1 cellular context compared by ENCODE assay signal in the genomic region with DNA sequence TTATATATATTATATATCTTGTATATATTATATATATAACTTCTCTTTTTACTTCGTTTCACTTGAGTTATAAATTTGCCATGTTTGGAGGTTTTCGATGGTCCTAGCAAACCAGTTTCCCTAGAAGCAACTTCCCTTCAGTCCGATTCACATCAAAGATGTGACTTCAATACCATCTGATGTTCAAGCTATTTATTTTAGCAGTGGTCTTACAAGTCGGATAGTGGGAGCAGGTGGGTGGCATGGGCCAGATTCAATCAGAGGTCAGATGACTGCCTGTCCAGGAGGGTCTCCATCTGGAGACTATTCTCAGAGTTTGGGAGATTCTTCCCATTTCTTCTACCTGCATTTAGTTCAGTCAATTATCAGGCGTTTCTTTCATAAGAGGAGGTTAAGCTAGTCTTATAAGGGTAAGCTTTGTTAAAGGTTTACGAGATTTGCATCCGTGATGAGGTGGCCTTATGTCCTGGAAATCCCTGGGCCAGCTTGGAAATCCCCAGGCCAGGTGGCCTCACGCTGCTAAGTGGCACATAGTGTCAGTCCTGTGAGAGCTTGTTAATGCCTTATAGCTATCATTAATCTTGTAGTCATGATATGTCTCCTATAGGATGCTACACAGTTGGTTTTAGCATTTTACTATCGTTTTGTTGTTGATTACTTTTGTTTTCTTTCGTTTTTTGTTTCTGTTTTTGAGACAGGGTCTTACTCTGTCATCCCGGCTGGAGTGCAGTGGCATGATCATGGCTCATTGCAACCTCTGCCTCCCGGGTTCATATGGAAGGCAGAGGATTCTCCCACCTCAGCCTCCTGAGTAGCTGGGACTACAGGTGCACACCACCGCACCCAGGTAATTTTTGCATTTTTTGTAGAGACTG.
TF ChIP-seq lines count a peak whose summit lies in the region.

No MANE protein-coding gene starts in this region.

TF ChIP-seq in GM12878, 131 proteins besides CTCF, POLR2A, EP300 and RAD21 (continued from another document and continues in another):
- TF ChIP-seq, protein P1, sequence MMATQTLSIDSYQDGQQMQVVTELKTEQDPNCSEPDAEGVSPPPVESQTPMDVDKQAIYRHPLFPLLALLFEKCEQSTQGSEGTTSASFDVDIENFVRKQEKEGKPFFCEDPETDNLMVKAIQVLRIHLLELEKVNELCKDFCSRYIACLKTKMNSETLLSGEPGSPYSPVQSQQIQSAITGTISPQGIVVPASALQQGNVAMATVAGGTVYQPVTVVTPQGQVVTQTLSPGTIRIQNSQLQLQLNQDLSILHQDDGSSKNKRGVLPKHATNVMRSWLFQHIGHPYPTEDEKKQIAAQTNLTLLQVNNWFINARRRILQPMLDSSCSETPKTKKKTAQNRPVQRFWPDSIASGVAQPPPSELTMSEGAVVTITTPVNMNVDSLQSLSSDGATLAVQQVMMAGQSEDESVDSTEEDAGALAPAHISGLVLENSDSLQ (IDR thresholded peaks at IDR 0.05), result peak; percentile 82
- TF ChIP-seq TARDBP (IDR thresholded peaks at IDR 0.05; ENCODE audit: borderline replicate concordance) (no peak), MTA3 (IDR thresholded peaks at IDR 0.05; ENCODE audit: borderline replicate concordance, low read length) (no peak), HDAC6 (IDR thresholded peaks at IDR 0.05; ENCODE audit: unreplicated experiment) (no peak), FOS (IDR thresholded peaks at IDR 0.05; ENCODE audit: borderline replicate concordance, extremely low read depth, insufficient read length) (no peak), MTA2 (IDR thresholded peaks at IDR 0.05; ENCODE audit: low read depth) (0 out of 2 replicates have a peak, but pooled peaks have one; percentile 54), POLR2AphosphoS5 (IDR thresholded peaks at IDR 0.05; ENCODE audit: low read length) (peak; percentile 72), EZH2 (IDR thresholded peaks at IDR 0.05; ENCODE audit: borderline replicate concordance, control insufficient read depth, low read depth, low read length) (no peak), SUPT20H (IDR thresholded peaks at IDR 0.05; ENCODE audit: borderline replicate concordance, control insufficient read depth, low read depth, low read length) (no peak), BHLHE40 (IDR thresholded peaks at IDR 0.05; ENCODE audit: borderline replicate concordance in 1 of 2, low read depth in 2 of 2, low read length in 1 of 2) (peak; percentile 46 to 47; a peak in 1 of 4 replicates), NBN (IDR thresholded peaks at IDR 0.05) (peak; percentile 64; the same call in 1 of the 2 replicates), EED (IDR thresholded peaks at IDR 0.05; ENCODE audit: low read depth) (no peak), BCL11A (IDR thresholded peaks at IDR 0.05; ENCODE audit: low read depth, low read length) (peak; percentile 59; the same call in 1 of the 2 replicates), ZNF622 (IDR thresholded peaks at IDR 0.05) (no peak), NRF1 (conservative IDR thresholded peaks at IDR 0.05; ENCODE audit: low read depth, low read length) (no peak), POLR2AphosphoS2 (IDR thresholded peaks at IDR 0.05; ENCODE audit: low read depth, low read length) (no peak), MXI1 (IDR thresholded peaks at IDR 0.05; ENCODE audit: low read depth, low read length) (no peak), GATAD2B (conservative IDR thresholded peaks at IDR 0.05; ENCODE audit: low read depth) (no peak), TCF3 (IDR thresholded peaks at IDR 0.05; ENCODE audit: borderline replicate concordance, insufficient read depth, low read depth, low read length) (peak; percentile 60; the same call in 1 of the 2 replicates), YBX1 (IDR thresholded peaks at IDR 0.05) (no peak), JUNB (IDR thresholded peaks at IDR 0.05) (no peak), TAF1 (IDR thresholded peaks at IDR 0.05; ENCODE audit: borderline replicate concordance, low read depth, low read length) (no peak), PAX5 (IDR thresholded peaks at IDR 0.05; ENCODE audit: borderline replicate concordance, low read depth, low read length) (0 out of 2 replicates have a peak, but pooled peaks have one; percentile 12), IKZF1 (conservative IDR thresholded peaks at IDR 0.05) (peak; percentile 56), NR2C1 (IDR thresholded peaks at IDR 0.05) (no peak), KLF5 (IDR thresholded peaks at IDR 0.05; ENCODE audit: partially characterized antibody) (no peak), TCF12 (IDR thresholded peaks at IDR 0.05; ENCODE audit: low read depth, low read length) (peak; percentile 70; the same call in 1 of the 2 replicates), MEF2A (IDR thresholded peaks at IDR 0.05; ENCODE audit: insufficient read depth, low read depth, low read length) (no peak), CBX3 (IDR thresholded peaks at IDR 0.05; ENCODE audit: borderline replicate concordance, low read depth) (no peak), MEF2B (IDR thresholded peaks at IDR 0.05; ENCODE audit: partially characterized antibody, poor library complexity, severe bottlenecking) (no peak), IRF4 (IDR thresholded peaks at IDR 0.05; ENCODE audit: low read depth, low read length) (no peak), NFYA (IDR thresholded peaks at IDR 0.05; ENCODE audit: borderline replicate concordance, low read depth, low read length) (no peak), CHD2 (IDR thresholded peaks at IDR 0.05; ENCODE audit: borderline replicate concordance, low read depth, low read length) (no peak), EGR1 (IDR thresholded peaks at IDR 0.05; ENCODE audit: borderline replicate concordance in 1 of 2, low read depth in 2 of 2, low read length in 2 of 2) (no peak), NR2F1 (conservative IDR thresholded peaks at IDR 0.05) (no peak), RELA (IDR thresholded peaks at IDR 0.05; ENCODE audit: borderline replicate concordance, partially characterized antibody) (peak; percentile 97)
- TF ChIP-seq, protein P2, sequence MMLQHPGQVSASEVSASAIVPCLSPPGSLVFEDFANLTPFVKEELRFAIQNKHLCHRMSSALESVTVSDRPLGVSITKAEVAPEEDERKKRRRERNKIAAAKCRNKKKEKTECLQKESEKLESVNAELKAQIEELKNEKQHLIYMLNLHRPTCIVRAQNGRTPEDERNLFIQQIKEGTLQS (IDR thresholded peaks at IDR 0.05; ENCODE audit: borderline replicate concordance, extremely low read depth, low read depth, low read length), result no peak
- TF ChIP-seq, protein P3, sequence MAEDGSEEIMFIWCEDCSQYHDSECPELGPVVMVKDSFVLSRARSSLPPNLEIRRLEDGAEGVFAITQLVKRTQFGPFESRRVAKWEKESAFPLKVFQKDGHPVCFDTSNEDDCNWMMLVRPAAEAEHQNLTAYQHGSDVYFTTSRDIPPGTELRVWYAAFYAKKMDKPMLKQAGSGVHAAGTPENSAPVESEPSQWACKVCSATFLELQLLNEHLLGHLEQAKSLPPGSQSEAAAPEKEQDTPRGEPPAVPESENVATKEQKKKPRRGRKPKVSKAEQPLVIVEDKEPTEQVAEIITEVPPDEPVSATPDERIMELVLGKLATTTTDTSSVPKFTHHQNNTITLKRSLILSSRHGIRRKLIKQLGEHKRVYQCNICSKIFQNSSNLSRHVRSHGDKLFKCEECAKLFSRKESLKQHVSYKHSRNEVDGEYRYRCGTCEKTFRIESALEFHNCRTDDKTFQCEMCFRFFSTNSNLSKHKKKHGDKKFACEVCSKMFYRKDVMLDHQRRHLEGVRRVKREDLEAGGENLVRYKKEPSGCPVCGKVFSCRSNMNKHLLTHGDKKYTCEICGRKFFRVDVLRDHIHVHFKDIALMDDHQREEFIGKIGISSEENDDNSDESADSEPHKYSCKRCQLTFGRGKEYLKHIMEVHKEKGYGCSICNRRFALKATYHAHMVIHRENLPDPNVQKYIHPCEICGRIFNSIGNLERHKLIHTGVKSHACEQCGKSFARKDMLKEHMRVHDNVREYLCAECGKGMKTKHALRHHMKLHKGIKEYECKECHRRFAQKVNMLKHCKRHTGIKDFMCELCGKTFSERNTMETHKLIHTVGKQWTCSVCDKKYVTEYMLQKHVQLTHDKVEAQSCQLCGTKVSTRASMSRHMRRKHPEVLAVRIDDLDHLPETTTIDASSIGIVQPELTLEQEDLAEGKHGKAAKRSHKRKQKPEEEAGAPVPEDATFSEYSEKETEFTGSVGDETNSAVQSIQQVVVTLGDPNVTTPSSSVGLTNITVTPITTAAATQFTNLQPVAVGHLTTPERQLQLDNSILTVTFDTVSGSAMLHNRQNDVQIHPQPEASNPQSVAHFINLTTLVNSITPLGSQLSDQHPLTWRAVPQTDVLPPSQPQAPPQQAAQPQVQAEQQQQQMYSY (CRISPR knock-in tag; IDR thresholded peaks at IDR 0.05), result no peak
- TF ChIP-seq, protein P4, sequence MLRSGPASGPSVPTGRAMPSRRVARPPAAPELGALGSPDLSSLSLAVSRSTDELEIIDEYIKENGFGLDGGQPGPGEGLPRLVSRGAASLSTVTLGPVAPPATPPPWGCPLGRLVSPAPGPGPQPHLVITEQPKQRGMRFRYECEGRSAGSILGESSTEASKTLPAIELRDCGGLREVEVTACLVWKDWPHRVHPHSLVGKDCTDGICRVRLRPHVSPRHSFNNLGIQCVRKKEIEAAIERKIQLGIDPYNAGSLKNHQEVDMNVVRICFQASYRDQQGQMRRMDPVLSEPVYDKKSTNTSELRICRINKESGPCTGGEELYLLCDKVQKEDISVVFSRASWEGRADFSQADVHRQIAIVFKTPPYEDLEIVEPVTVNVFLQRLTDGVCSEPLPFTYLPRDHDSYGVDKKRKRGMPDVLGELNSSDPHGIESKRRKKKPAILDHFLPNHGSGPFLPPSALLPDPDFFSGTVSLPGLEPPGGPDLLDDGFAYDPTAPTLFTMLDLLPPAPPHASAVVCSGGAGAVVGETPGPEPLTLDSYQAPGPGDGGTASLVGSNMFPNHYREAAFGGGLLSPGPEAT (IDR thresholded peaks at IDR 0.05; ENCODE audit: low read depth), result peak; percentile 95
- TF ChIP-seq, protein P5, sequence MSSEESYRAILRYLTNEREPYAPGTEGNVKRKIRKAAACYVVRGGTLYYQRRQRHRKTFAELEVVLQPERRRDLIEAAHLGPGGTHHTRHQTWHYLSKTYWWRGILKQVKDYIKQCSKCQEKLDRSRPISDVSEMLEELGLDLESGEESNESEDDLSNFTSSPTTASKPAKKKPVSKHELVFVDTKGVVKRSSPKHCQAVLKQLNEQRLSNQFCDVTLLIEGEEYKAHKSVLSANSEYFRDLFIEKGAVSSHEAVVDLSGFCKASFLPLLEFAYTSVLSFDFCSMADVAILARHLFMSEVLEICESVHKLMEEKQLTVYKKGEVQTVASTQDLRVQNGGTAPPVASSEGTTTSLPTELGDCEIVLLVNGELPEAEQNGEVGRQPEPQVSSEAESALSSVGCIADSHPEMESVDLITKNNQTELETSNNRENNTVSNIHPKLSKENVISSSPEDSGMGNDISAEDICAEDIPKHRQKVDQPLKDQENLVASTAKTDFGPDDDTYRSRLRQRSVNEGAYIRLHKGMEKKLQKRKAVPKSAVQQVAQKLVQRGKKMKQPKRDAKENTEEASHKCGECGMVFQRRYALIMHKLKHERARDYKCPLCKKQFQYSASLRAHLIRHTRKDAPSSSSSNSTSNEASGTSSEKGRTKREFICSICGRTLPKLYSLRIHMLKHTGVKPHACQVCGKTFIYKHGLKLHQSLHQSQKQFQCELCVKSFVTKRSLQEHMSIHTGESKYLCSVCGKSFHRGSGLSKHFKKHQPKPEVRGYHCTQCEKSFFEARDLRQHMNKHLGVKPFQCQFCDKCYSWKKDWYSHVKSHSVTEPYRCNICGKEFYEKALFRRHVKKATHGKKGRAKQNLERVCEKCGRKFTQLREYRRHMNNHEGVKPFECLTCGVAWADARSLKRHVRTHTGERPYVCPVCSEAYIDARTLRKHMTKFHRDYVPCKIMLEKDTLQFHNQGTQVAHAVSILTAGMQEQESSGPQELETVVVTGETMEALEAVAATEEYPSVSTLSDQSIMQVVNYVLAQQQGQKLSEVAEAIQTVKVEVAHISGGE (CRISPR knock-in tag; IDR thresholded peaks at IDR 0.05), result no peak
- TF ChIP-seq, protein P6, sequence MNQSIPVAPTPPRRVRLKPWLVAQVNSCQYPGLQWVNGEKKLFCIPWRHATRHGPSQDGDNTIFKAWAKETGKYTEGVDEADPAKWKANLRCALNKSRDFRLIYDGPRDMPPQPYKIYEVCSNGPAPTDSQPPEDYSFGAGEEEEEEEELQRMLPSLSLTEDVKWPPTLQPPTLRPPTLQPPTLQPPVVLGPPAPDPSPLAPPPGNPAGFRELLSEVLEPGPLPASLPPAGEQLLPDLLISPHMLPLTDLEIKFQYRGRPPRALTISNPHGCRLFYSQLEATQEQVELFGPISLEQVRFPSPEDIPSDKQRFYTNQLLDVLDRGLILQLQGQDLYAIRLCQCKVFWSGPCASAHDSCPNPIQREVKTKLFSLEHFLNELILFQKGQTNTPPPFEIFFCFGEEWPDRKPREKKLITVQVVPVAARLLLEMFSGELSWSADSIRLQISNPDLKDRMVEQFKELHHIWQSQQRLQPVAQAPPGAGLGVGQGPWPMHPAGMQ (IDR thresholded peaks at IDR 0.05; ENCODE audit: borderline replicate concordance), result no peak
- TF ChIP-seq, protein P7, sequence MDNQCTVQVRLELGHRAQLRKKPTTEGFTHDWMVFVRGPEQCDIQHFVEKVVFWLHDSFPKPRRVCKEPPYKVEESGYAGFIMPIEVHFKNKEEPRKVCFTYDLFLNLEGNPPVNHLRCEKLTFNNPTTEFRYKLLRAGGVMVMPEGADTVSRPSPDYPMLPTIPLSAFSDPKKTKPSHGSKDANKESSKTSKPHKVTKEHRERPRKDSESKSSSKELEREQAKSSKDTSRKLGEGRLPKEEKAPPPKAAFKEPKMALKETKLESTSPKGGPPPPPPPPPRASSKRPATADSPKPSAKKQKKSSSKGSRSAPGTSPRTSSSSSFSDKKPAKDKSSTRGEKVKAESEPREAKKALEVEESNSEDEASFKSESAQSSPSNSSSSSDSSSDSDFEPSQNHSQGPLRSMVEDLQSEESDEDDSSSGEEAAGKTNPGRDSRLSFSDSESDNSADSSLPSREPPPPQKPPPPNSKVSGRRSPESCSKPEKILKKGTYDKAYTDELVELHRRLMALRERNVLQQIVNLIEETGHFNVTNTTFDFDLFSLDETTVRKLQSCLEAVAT (IDR thresholded peaks at IDR 0.05), result 0 out of 2 replicates have a peak, but pooled peaks have one; percentile 24
- TF ChIP-seq, protein P8, sequence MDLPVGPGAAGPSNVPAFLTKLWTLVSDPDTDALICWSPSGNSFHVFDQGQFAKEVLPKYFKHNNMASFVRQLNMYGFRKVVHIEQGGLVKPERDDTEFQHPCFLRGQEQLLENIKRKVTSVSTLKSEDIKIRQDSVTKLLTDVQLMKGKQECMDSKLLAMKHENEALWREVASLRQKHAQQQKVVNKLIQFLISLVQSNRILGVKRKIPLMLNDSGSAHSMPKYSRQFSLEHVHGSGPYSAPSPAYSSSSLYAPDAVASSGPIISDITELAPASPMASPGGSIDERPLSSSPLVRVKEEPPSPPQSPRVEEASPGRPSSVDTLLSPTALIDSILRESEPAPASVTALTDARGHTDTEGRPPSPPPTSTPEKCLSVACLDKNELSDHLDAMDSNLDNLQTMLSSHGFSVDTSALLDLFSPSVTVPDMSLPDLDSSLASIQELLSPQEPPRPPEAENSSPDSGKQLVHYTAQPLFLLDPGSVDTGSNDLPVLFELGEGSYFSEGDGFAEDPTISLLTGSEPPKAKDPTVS (IDR thresholded peaks at IDR 0.05; ENCODE audit: low read depth, low read length), result no peak
- TF ChIP-seq, protein P9, sequence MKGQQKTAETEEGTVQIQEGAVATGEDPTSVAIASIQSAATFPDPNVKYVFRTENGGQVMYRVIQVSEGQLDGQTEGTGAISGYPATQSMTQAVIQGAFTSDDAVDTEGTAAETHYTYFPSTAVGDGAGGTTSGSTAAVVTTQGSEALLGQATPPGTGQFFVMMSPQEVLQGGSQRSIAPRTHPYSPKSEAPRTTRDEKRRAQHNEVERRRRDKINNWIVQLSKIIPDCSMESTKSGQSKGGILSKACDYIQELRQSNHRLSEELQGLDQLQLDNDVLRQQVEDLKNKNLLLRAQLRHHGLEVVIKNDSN (IDR thresholded peaks at IDR 0.05; ENCODE audit: borderline replicate concordance, extremely low read length, insufficient read depth, low read depth, low read length), result no peak
